ENCODE assay signal across 24 cellular contexts in genomic region chr6:18897350-18897749, GRCh38.
"Had no signal": no experiment of that assay in that cellular context is flagged by ENCODE, and none has a peak within 500 bp of the region (broad histone marks: within the 10 kb centered on the region; RNA-seq: fewer than 3 reads in every experiment).

No MANE protein-coding gene starts in this region.

- H3K9me3 ChIP-seq: SK-N-SH had no signal

- H3K27ac ChIP-seq: KMS-11, RWPE1 had no signal

- H3K9ac ChIP-seq: KMS-11, SK-N-SH had no signal

- DNase-seq: Kasumi-1, MV-4-11, NCI-H1048, NCI-H1105, NCI-H1417, NCI-H1436 treated with DMSO at 0.1 percent for 48 hours, NCI-H187, NCI-H2029, NCI-H2081 treated with DMSO at 0.1 percent for 48 hours, NCI-H2171, NCI-H226, NCI-H446, NCI-H510A, NCI-H526, PC-3, SHP77, SK-N-SH, SW 1271, T-cell had no signal

- ATAC-seq: HepG2, K562, Panc1, PC-3, T-cell had no signal

- H3K4me3 ChIP-seq: K562 had no signal
